10 cellular contexts compared by ENCODE assay signal in the genomic region with DNA sequence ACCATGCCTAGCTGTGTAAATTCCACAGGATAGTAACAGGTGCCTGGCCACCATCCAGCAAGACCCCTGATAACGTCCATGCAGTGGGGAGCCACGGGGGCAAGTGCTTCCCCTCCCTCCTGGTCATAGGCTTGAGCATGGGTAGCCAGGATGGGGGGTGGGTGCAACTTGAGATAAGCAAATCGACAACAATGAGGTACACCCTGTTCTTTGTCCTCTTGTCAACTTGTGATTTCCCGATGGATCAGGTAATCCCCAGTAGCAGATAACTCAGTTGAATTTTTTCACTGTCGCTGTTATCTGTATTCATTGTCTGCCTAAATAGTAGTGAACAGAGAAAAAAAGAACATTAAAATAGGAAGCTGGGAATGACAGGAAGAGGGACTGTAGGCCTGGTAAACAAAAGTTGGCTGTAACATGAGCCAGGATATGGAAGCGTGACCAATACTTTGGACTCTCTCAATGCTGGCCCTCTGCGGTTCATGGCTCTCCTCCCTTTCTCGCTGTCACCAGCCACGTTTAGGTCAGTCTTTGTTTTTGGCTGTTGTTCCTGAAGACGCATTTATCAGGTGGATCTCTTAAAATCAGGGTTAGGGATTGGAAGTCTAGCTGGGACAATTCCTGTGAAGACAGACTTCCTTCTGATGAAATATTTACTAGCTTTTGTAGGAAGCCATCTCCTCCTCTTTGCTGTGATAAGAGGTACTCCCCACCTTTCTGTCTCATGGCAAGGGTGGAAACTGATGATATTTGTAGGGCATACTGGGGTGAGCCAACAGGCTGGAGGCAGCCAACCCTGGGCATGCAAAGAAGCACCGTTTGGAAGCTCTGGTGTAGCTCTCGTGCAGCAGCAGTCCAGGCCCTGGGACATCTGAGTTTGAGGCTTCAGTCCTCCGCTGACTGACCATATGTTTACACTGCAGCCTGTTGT. TPM values are rescaled to one million over a fixed set of nuclear protein-coding genes. Genes with fewer than 3 reads are reported as not detected.
DNase-seq lines count a peak whose midpoint lies in the region; ATAC-seq and TF ChIP-seq lines count a peak whose summit lies in the region.
"Had no signal": no experiment of that assay in that cellular context is flagged by ENCODE, and none has a peak within 500 bp of the region (broad histone marks: within the 10 kb centered on the region; RNA-seq: fewer than 3 reads in every experiment).

No MANE protein-coding gene starts in this region.

- H4K20me1 ChIP-seq in GM23248 (ENCODE audit: insufficient read depth), result no peaks in the 10 kb centered on the region

- in situ Hi-C loops in GM23248 (cut with MboI), result no loop called here

- H3K36me3 Mint-ChIP-seq in activated T-cell treated with anti-CD3 and anti-CD28 coated beads, Interleukin-2, amount 50 U/mL, for 4 hours (ENCODE audit: insufficient read depth), result no peaks in the 10 kb centered on the region

- H3K4me3 Mint-ChIP-seq in activated T-cell treated with anti-CD3 and anti-CD28 coated beads, Interleukin-2, amount 50 U/mL, for 4 hours, result no peak overlapping the region

- H3K9me3 ChIP-seq in GM23248 (ENCODE audit: low read depth), result no peaks in the 10 kb centered on the region
- no peaks in the 10 kb centered on the region for H3K9me3 ChIP-seq in psoas muscle

- H3K9ac ChIP-seq in GM23248, result no peak overlapping the region

- peaks cover 5% of the 10 kb centered on the region for H3K4me1 Mint-ChIP-seq in activated T-cell treated with anti-CD3 and anti-CD28 coated beads, Interleukin-2, amount 50 U/mL, for 4 hours (ENCODE audit: low read depth)

- H3K9me3 Mint-ChIP-seq in activated T-cell treated with anti-CD3 and anti-CD28 coated beads, Interleukin-2, amount 50 U/mL, for 4 hours, result no peaks in the 10 kb centered on the region

- DNase-seq in GM23248 (peak; percentile 70), RPMI7951 (ENCODE audit: low read depth) (peak; percentile 78), left cardiac atrium (peak; percentile 47), psoas muscle (peak; percentile 66 to 68)
- DNase-seq in activated CD4-positive, alpha-beta T cell treated with anti-CD3 and anti-CD28 coated beads, Interleukin-2, amount 50 U/mL, for 1 hour, result no peak
- DNase-seq in stimulated activated CD4-positive, alpha-beta T cell treated with anti-CD3 and anti-CD28 coated beads, Interleukin-15, amount 100 ng/mL, for 24 hours, result no peak
- no peak for DNase-seq in activated T-cell treated with anti-CD3 and anti-CD28 coated beads, Interleukin-2, amount 50 U/mL, for 4 hours
- DNase-seq: activated effector memory CD4-positive, alpha-beta T cell treated with anti-CD3 and anti-CD28 coated beads, Interleukin-2, amount 50 U/mL, for 16 hours; NK-92 treated with Interleukin-12 subunit alpha and Interleukin-12 subunit beta, amount 100 ng/mL, for 24 hours had no signal

- peaks cover 9% of the 10 kb centered on the region; the same call in 1 of the 2 replicates for H3K4me1 ChIP-seq in GM23248 (ENCODE audit: insufficient read depth)
- H3K4me1 ChIP-seq in psoas muscle, result peaks cover 51% of the 10 kb centered on the region

- no peaks in the 10 kb centered on the region for H3K9me2 ChIP-seq in GM23248 (ENCODE audit: insufficient read depth)

- no peak overlapping the region for H3K4me3 ChIP-seq in GM23248
- H3K4me3 ChIP-seq in psoas muscle, result peak overlapping the region; percentile 16

- no peaks in the 10 kb centered on the region for H3K36me3 ChIP-seq in GM23248 (ENCODE audit: low read depth)
- no peaks in the 10 kb centered on the region for H3K36me3 ChIP-seq in psoas muscle (ENCODE audit: insufficient read depth in 1 of 2, low read depth in 1 of 2)

- no peak overlapping the region for H3K4me2 ChIP-seq in GM23248 (ENCODE audit: unreplicated experiment)

- no peak for TF ChIP-seq CTCF in psoas muscle (IDR thresholded peaks at IDR 0.05)

- peaks cover 11% of the 10 kb centered on the region for H3K79me2 ChIP-seq in GM23248 (ENCODE audit: insufficient read depth)

- H3K27me3 ChIP-seq in GM23248 (replicated peaks; ENCODE audit: insufficient read depth), result no peaks in the 10 kb centered on the region
- no peaks in the 10 kb centered on the region for H3K27me3 ChIP-seq in psoas muscle (ENCODE audit: insufficient read depth in 3 of 3, low read length in 2 of 3)

- WGBS in GM23248 (ENCODE audit: low coverage in 1 of 2, low lambda C conversion rate in 2 of 2, missing lambda C conversion rate in 2 of 2), 2 experiments, result 32 to 35% methylated on average over 13 of the region's 13 CpGs
- 15 to 20% (median 19%) methylated on average over 13 of the region's 13 CpGs for WGBS in psoas muscle, 3 donors

- ATAC-seq in left cardiac atrium (peak; percentile 76 to 82), psoas muscle (peak; percentile 85 to 91 (median 87)), GM18517 (IDR thresholded peaks at IDR 0.05; ENCODE audit: unreplicated experiment) (no peak)
- ATAC-seq in activated T-cell treated with anti-CD3 and anti-CD28 coated beads, Interleukin-2, amount 50 U/mL, for 4 hours, result no peak

- intact Hi-C loops in left cardiac atrium (cut with DNase I) (no loop called here), psoas muscle (cut with DNase I) (loop anchor here (2.0 to 5.0 kb wide), 2 partner anchors 38 to 39 kb away; no protein-coding TSS in a partner anchor)

- H3F3A ChIP-seq in GM23248 (ENCODE audit: insufficient read depth), result no peaks in the 10 kb centered on the region

- H2AFZ ChIP-seq in GM23248, result no peak overlapping the region

- H3K27me3 Mint-ChIP-seq in activated T-cell treated with anti-CD3 and anti-CD28 coated beads, Interleukin-2, amount 50 U/mL, for 4 hours (ENCODE audit: low read depth), result peaks cover 4% of the 10 kb centered on the region

- H3K27ac ChIP-seq in GM23248 (no peak overlapping the region), psoas muscle (peak overlapping the region; percentile 96)

RNA-seq across cellular contexts. Expression of a gene that starts 42.4 kb away (rescaled TPM):
- 0.38 and 0.65 TPM in 2 replicates for total RNA-seq in GM23248 (2014; rRNA removed; shearing (Covaris generic))
- polyA plus RNA-seq in GM23248 (2016; fragmentation: Nextera tagmentation; extraction: Ambion mirVana), result 1.8 and 1.9 TPM in 2 replicates
- 0.39 TPM in 1 of 2 replicates, not detected in the other for total RNA-seq in RPMI7951 (2014; rRNA removed; shearing (Covaris generic))
- 10 to 100 TPM; 17.1 to 17.3 TPM for total RNA-seq in left cardiac atrium
- total RNA-seq in psoas muscle, result 10 to 100 TPM in 1 of 4 donors, 1 to 10 TPM in 3; 5.3 to 13.3 (median 8.0) TPM
- polyA plus RNA-seq in psoas muscle, result 1 to 10 TPM; 2.1 to 6.1 (median 5.6) TPM
- under 1 TPM; 0.11 to 0.29 (median 0.13) TPM for total RNA-seq in activated T-cell treated with anti-CD3 and anti-CD28 coated beads, Interleukin-2, amount 50 U/mL, for 4 hours

Comparison
In these comparisons a context has a peak if more than half of its experiments do, and no peak if none do; other contexts are left out.
1. DNase-seq: peak in GM23248 (single experiment), RPMI7951 (single experiment), left cardiac atrium (single experiment) and psoas muscle (2 of 2); none in activated CD4-positive, alpha-beta T cell treated with anti-CD3 and anti-CD28 coated beads, Interleukin-2, amount 50 U/mL, for 1 hour (single experiment), stimulated activated CD4-positive, alpha-beta T cell treated with anti-CD3 and anti-CD28 coated beads, Interleukin-15, amount 100 ng/mL, for 24 hours (single experiment) and activated T-cell treated with anti-CD3 and anti-CD28 coated beads, Interleukin-2, amount 50 U/mL, for 4 hours (single experiment).
2. ATAC-seq: peak in left cardiac atrium (2 of 2) and psoas muscle (4 of 4); none in GM18517 (single experiment) and activated T-cell treated with anti-CD3 and anti-CD28 coated beads, Interleukin-2, amount 50 U/mL, for 4 hours (0 of 2).
3. intact Hi-C loops: an anchor here in psoas muscle (2.0 to 5.0 kb wide); none called in left cardiac atrium.